Comparison of ENCODE assay signal across 8 cellular contexts in genomic region chr3:195684527-195685257, GRCh38. TPM values are rescaled to one million over a fixed set of nuclear protein-coding genes. Genes with fewer than 3 reads are reported as not detected.
DNase-seq lines count a peak whose midpoint lies in the region; ATAC-seq and TF ChIP-seq lines count a peak whose summit lies in the region.
"Not testable (repeated sequence)": the region's sequence is repeated elsewhere in the genome, so short reads cannot be mapped to it uniquely, and the experiment has no call there.

No MANE protein-coding gene starts in this region.

- H3K4me1 ChIP-seq in Caco-2 = not testable (repeated sequence)

- H3K4me3 ChIP-seq in Caco-2 (ENCODE audit: low read depth, low read length) = not testable (repeated sequence)

- not testable (repeated sequence) for H3K9me3 ChIP-seq in Caco-2

- not testable (repeated sequence) for DNase-seq in Caco-2; activated CD8-positive, alpha-beta T cell treated with anti-CD3 and anti-CD28 coated beads for 36 hours; MCF 10A (ENCODE audit: unreplicated experiment); memory B cell (ENCODE audit: low spot score in 2 of 2); stimulated activated naive CD8-positive, alpha-beta T cell treated with anti-CD3 and anti-CD28 coated beads, Interleukin-15, amount 100 ng/mL, for 72 hours

- CTCF ChIA-PET in Caco-2 (lab: Charles Lee); activated CD8-positive, alpha-beta T cell treated with anti-CD3 and anti-CD28 coated beads for 36 hours (lab: Charles Lee): not testable (repeated sequence)
- CTCF ChIA-PET in MCF 10A (lab: Yijun Ruan, JAX) = interaction anchor here (0.6 kb wide), 1 partner anchor 30 kb away, joined by 4 read pairs; no protein-coding TSS in a partner anchor

- H3K27me3 ChIP-seq in Caco-2 (replicated peaks; ENCODE audit: control insufficient read depth, insufficient read depth, low read length) = not testable (repeated sequence)

- peaks cover 48% of the 10 kb centered on the region for H3K36me3 Mint-ChIP-seq in Caco-2 (ENCODE audit: insufficient read depth, unreplicated experiment)
- peaks cover 43% of the 10 kb centered on the region for H3K36me3 Mint-ChIP-seq in activated CD8-positive, alpha-beta T cell treated with anti-CD3 and anti-CD28 coated beads for 36 hours (ENCODE audit: low read depth)
- peaks cover 65% of the 10 kb centered on the region for H3K36me3 Mint-ChIP-seq in MCF 10A (ENCODE audit: insufficient read depth, unreplicated experiment)
- H3K36me3 Mint-ChIP-seq in memory B cell = peaks cover 37% of the 10 kb centered on the region

- not testable (repeated sequence) for H3K27me3 Mint-ChIP-seq in Caco-2 (ENCODE audit: insufficient read depth, unreplicated experiment); activated CD8-positive, alpha-beta T cell treated with anti-CD3 and anti-CD28 coated beads for 36 hours; MCF 10A (ENCODE audit: insufficient read depth, unreplicated experiment); memory B cell; stimulated activated naive CD8-positive, alpha-beta T cell treated with anti-CD3 and anti-CD28 coated beads, Interleukin-15, amount 100 ng/mL, for 72 hours

- not testable (repeated sequence) for H3K4me1 Mint-ChIP-seq in Caco-2 (ENCODE audit: low read depth, unreplicated experiment); activated CD8-positive, alpha-beta T cell treated with anti-CD3 and anti-CD28 coated beads for 36 hours (ENCODE audit: low read depth)
- peaks cover 14% of the 10 kb centered on the region for H3K4me1 Mint-ChIP-seq in MCF 10A (ENCODE audit: insufficient read depth, unreplicated experiment)
- peaks cover 15% of the 10 kb centered on the region for H3K4me1 Mint-ChIP-seq in memory B cell
- H3K4me1 Mint-ChIP-seq in stimulated activated naive CD8-positive, alpha-beta T cell treated with anti-CD3 and anti-CD28 coated beads, Interleukin-15, amount 100 ng/mL, for 72 hours = peaks cover 22% of the 10 kb centered on the region

- intact Hi-C loops in Caco-2 (cut with micrococcal nuclease; ENCODE audit: unreplicated experiment); activated CD8-positive, alpha-beta T cell treated with anti-CD3 and anti-CD28 coated beads for 36 hours (cut with micrococcal nuclease); MCF 10A (cut with micrococcal nuclease): not testable (repeated sequence)

- not testable (repeated sequence) for TF ChIP-seq CTCF in Caco-2 (IDR thresholded peaks at IDR 0.05; ENCODE audit: insufficient read depth in 1 of 2, low read depth in 1 of 2, low read length in 1 of 2, severe bottlenecking in 1 of 2, unreplicated experiment in 1 of 2); activated CD8-positive, alpha-beta T cell treated with anti-CD3 and anti-CD28 coated beads for 36 hours (IDR thresholded peaks at IDR 0.05); MCF 10A (IDR thresholded peaks at IDR 0.05; ENCODE audit: unreplicated experiment)

- not testable (repeated sequence) for H3K36me3 ChIP-seq in Caco-2 (ENCODE audit: control insufficient read depth, insufficient read depth, low read length)

- H3K9me3 Mint-ChIP-seq in Caco-2 (ENCODE audit: unreplicated experiment); activated CD8-positive, alpha-beta T cell treated with anti-CD3 and anti-CD28 coated beads for 36 hours; MCF 10A (ENCODE audit: unreplicated experiment); memory B cell; stimulated activated naive CD8-positive, alpha-beta T cell treated with anti-CD3 and anti-CD28 coated beads, Interleukin-15, amount 100 ng/mL, for 72 hours: not testable (repeated sequence)

- ATAC-seq in GM19351 (IDR thresholded peaks at IDR 0.05; ENCODE audit: unreplicated experiment) = peak; percentile 56
- ATAC-seq in HG02610 (IDR thresholded peaks at IDR 0.05; ENCODE audit: unreplicated experiment) = peak; percentile 47
- peak; percentile 34 for ATAC-seq in HG03565 (IDR thresholded peaks at IDR 0.05; ENCODE audit: unreplicated experiment)
- ATAC-seq in activated CD8-positive, alpha-beta T cell treated with anti-CD3 and anti-CD28 coated beads for 36 hours; memory B cell (ENCODE audit: low read depth): not testable (repeated sequence)
- peak; percentile 8 for ATAC-seq in stimulated activated naive CD8-positive, alpha-beta T cell treated with anti-CD3 and anti-CD28 coated beads, Interleukin-15, amount 100 ng/mL, for 72 hours

- POLR2A ChIA-PET in Caco-2 (lab: Charles Lee); activated CD8-positive, alpha-beta T cell treated with anti-CD3 and anti-CD28 coated beads for 36 hours (lab: Charles Lee); MCF 10A (lab: Yijun Ruan, JAX): not testable (repeated sequence)

- H3K4me3 Mint-ChIP-seq in Caco-2 (ENCODE audit: unreplicated experiment); activated CD8-positive, alpha-beta T cell treated with anti-CD3 and anti-CD28 coated beads for 36 hours; MCF 10A (ENCODE audit: unreplicated experiment); memory B cell; stimulated activated naive CD8-positive, alpha-beta T cell treated with anti-CD3 and anti-CD28 coated beads, Interleukin-15, amount 100 ng/mL, for 72 hours: not testable (repeated sequence)

- not testable (repeated sequence) for BruUV-seq in Caco-2 (replicated peaks; lab: Mats Ljungman, UMichigan); MCF 10A (replicated peaks; lab: Mats Ljungman, UMichigan)

- H3K27ac Mint-ChIP-seq in Caco-2 (ENCODE audit: unreplicated experiment) (peak overlapping the region; percentile 28), MCF 10A (ENCODE audit: low read depth, unreplicated experiment) (peak overlapping the region; percentile 54), memory B cell (peak overlapping the region; percentile 87)
- H3K27ac Mint-ChIP-seq in activated CD8-positive, alpha-beta T cell treated with anti-CD3 and anti-CD28 coated beads for 36 hours = peak overlapping the region; percentile 28
- peak overlapping the region; percentile 60 to 89 for H3K27ac Mint-ChIP-seq in stimulated activated naive CD8-positive, alpha-beta T cell treated with anti-CD3 and anti-CD28 coated beads, Interleukin-15, amount 100 ng/mL, for 72 hours

RNA-seq across cellular contexts. Expression of gene MUC20, which starts 36.1 kb away (rescaled TPM):
- total RNA-seq in Caco-2 (2022) (0.88 and 1.9 TPM in 2 replicates), MCF 10A (2022) (2.3 and 3.5 TPM in 2 replicates)
- total RNA-seq in activated CD8-positive, alpha-beta T cell treated with anti-CD3 and anti-CD28 coated beads for 36 hours = under 1 TPM; 0.20 to 0.65 TPM

Comparison
In these comparisons a context has a peak if more than half of its experiments do, and no peak if none do; other contexts are left out.
1. H3K27ac Mint-ChIP-seq: peak in every context shown above with its lines; median percentile 87 in memory B cell; 74 in stimulated activated naive CD8-positive, alpha-beta T cell treated with anti-CD3 and anti-CD28 coated beads, Interleukin-15, amount 100 ng/mL, for 72 hours; 54 in MCF 10A; 28 in Caco-2; 28 in activated CD8-positive, alpha-beta T cell treated with anti-CD3 and anti-CD28 coated beads for 36 hours.